In the genomic region with DNA sequence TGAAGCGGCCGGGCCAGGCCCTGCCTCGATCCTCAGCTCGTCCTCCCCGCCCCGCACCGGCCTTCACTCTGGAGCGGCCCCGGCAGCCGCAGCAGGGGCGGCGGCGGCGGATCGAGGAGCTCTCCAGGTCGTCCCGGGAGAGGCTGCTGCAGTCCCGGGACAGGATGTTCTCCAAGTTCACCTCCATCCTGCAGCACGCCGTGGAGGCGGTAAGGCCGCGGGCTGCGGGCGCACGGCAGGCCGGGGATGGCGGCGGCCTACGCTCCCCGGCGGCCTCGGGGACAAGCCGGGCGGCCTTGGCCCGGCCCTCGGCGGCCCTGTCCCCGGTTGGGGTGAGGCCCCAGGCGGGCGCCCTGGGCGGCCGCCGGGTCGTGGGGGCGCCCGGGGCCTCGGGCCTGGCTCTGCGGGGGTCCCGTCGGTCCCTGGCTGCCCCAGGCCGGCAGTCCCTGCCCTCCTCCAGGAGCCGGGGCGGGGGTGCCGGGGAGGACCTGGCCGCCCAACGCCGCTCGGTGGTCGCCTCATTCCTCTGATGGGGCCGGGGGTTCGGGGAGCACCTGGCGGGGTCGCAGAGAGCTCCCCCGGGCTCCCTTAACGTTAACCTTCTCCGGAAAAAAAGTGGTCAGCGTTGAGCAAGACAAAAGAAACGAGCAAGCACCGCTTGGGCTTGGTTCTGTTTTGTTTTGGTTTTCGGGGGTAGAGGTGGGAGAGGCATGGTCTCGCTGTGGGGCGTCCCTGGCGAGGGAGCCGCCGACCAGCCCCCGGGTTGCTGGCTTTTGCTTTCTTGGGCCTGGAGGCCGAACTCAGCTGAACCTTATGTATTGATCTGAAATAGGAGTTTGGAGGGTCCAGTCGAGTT, we compare ENCODE assay signal across 8 cellular contexts. TPM values are rescaled to one million over a fixed set of nuclear protein-coding genes. Genes with fewer than 3 reads are reported as not detected.
A peak's percentile ranks its signal among the peaks of the same experiment; 100 is the strongest.
DNase-seq lines count a peak whose midpoint lies in the region; ATAC-seq and TF ChIP-seq lines count a peak whose summit lies in the region.

No MANE protein-coding gene starts in this region.

- TF ChIP-seq EP300 in SK-N-SH (IDR thresholded peaks at IDR 0.05; ENCODE audit: borderline replicate concordance in 1 of 2, low read depth in 1 of 2, low read length in 1 of 2) = no peak

- H3K27ac Mint-ChIP-seq in CD14-positive monocyte = peak overlapping the region; percentile 86 to 96 (median 93)

- no peaks in the 10 kb centered on the region for H3K9me2 ChIP-seq in SK-N-SH

- peak; percentile 31 for TF ChIP-seq CTCF in CD14-positive monocyte (IDR thresholded peaks at IDR 0.05)
- no peak for TF ChIP-seq CTCF in SK-N-SH (IDR thresholded peaks at IDR 0.05)
- TF ChIP-seq CTCF in body of pancreas (IDR thresholded peaks at IDR 0.05) = no peak

- CTCF ChIA-PET in SK-N-SH (lab: Yijun Ruan, JAX) = interaction anchor here (0.6 to 4.2 kb wide), 48 partner anchors 9 to 1327 kb away, joined by 3 to 70 read pairs (median 3); no protein-coding TSS in a partner anchor

- H3K4me3 Mint-ChIP-seq in CD14-positive monocyte = peak overlapping the region; percentile 97 to 98

- DNase-seq in CD14-positive monocyte (ENCODE audit: low spot score) (peak; percentile 44), GM19238 (ENCODE audit: insufficient read length, low spot score) (peak; percentile 13), SK-N-SH (peak; percentile 81), body of pancreas (peak in 3 of 4 donors; percentile 19 to 35 (median 33)), NCI-H774 (lab: John Stamatoyannopoulos, UW) (no peak)

- H3K27me3 ChIP-seq in SK-N-SH (ENCODE audit: insufficient read depth) = no peaks in the 10 kb centered on the region
- H3K27me3 ChIP-seq in body of pancreas = no peaks in the 10 kb centered on the region
- H3K27me3 ChIP-seq in skeletal muscle tissue (ENCODE audit: control insufficient read depth in 3 of 3, insufficient read depth in 3 of 3, low read length in 3 of 3) = no peaks in the 10 kb centered on the region

- H3K4me1 Mint-ChIP-seq in CD14-positive monocyte = peaks cover 33% of the 10 kb centered on the region

- intact Hi-C loops in CD14-positive monocyte (cut with micrococcal nuclease) = no loop called here
- intact Hi-C loops in body of pancreas (cut with DNase I) = no loop called here

- peaks cover 46% of the 10 kb centered on the region for H3K79me2 ChIP-seq in SK-N-SH (ENCODE audit: insufficient read depth)

- ATAC-seq in HG03342 (IDR thresholded peaks at IDR 0.05; ENCODE audit: unreplicated experiment) (peak; percentile 31), body of pancreas (peak; percentile 61)

- TF ChIP-seq RAD21 in SK-N-SH (IDR thresholded peaks at IDR 0.05; ENCODE audit: low read length) = no peak

- H3K36me3 Mint-ChIP-seq in CD14-positive monocyte = peaks cover 0 to 5% of the 10 kb centered on the region in 2 donors

- H3K27ac ChIP-seq in SK-N-SH (ENCODE audit: low read depth in 2 of 2, low read length in 1 of 2) (peak overlapping the region; percentile 88 to 99), body of pancreas (peak overlapping the region; percentile 90 to 97 (median 96)), skeletal muscle tissue (ENCODE audit: low read depth, low read length) (peak overlapping the region; percentile 88)

- 0% methylated on average over 10 of the region's 79 CpGs for WGBS in SK-N-SH (ENCODE audit: low lambda C conversion rate)
- 0% methylated on average over 9 to 60 of the region's 79 CpGs for WGBS in body of pancreas, 2 donors

- H3K4me3 ChIP-seq in SK-N-SH (ENCODE audit: low read depth in 2 of 2, low read length in 1 of 2) = peak overlapping the region; percentile 71 to 87
- H3K4me3 ChIP-seq in body of pancreas = peak overlapping the region; percentile 90 to 97
- peak overlapping the region; percentile 75 for H3K4me3 ChIP-seq in iPS-18c (ENCODE audit: insufficient read depth, low read depth, low read length)
- H3K4me3 ChIP-seq in skeletal muscle tissue (ENCODE audit: low read length in 3 of 3) = peak overlapping the region; percentile 75 to 92 (median 79)

- TF ChIP-seq POLR2A in body of pancreas (IDR thresholded peaks at IDR 0.05) = peak in 1 of 3 donors; percentile 2

- H3K9ac ChIP-seq in SK-N-SH (peak overlapping the region; percentile 96), skeletal muscle tissue (ENCODE audit: low read depth in 1 of 3, low read length in 3 of 3) (peak overlapping the region; percentile 85 to 93 (median 93))

- H3K9me3 ChIP-seq in SK-N-SH (no peaks in the 10 kb centered on the region), body of pancreas (no peaks in the 10 kb centered on the region), iPS-18c (ENCODE audit: control insufficient read depth, insufficient read depth, low read length) (no peaks in the 10 kb centered on the region), skeletal muscle tissue (ENCODE audit: control insufficient read depth in 3 of 3, low read length in 3 of 3) (no peaks in the 10 kb centered on the region)

- H3F3A ChIP-seq in SK-N-SH (replicated peaks; ENCODE audit: insufficient read depth) = peaks cover 34% of the 10 kb centered on the region

- peak overlapping the region; percentile 77 for H3K4me2 ChIP-seq in SK-N-SH

- H3K27me3 Mint-ChIP-seq in CD14-positive monocyte (ENCODE audit: low read depth in 3 of 3) = peaks cover 0 to 1% (median 0%) of the 10 kb centered on the region in 3 donors

- peaks cover 0 to 4% of the 10 kb centered on the region in 2 experiments for H3K36me3 ChIP-seq in SK-N-SH (replicated peaks in 1 of 2; ENCODE audit: control insufficient read depth in 1 of 2, insufficient read depth in 2 of 2, low read length in 1 of 2)
- H3K36me3 ChIP-seq in body of pancreas (replicated peaks in 1 of 2; ENCODE audit: insufficient read depth in 1 of 2, low read depth in 2 of 2) = no peaks in the 10 kb centered on the region
- H3K36me3 ChIP-seq in skeletal muscle tissue (ENCODE audit: control insufficient read depth in 3 of 3, insufficient read depth in 3 of 3, low read length in 3 of 3) = no peaks in the 10 kb centered on the region

- H3K4me1 ChIP-seq in SK-N-SH (ENCODE audit: control insufficient read depth in 1 of 2, insufficient read depth in 2 of 2, low read depth in 1 of 2, low read length in 1 of 2) (peaks cover 0 to 19% of the 10 kb centered on the region in 2 experiments), body of pancreas (peaks cover 35% of the 10 kb centered on the region), skeletal muscle tissue (ENCODE audit: control insufficient read depth in 3 of 3, insufficient read depth in 3 of 3, low read length in 3 of 3) (peaks cover 20 to 25% (median 22%) of the 10 kb centered on the region in 3 donors)

- H4K20me1 ChIP-seq in SK-N-SH (ENCODE audit: insufficient read depth) = peaks cover 4% of the 10 kb centered on the region; the same call in 1 of the 2 replicates

- H2AFZ ChIP-seq in SK-N-SH (ENCODE audit: low read depth) = no peak overlapping the region

- no peaks in the 10 kb centered on the region for H3K9me3 Mint-ChIP-seq in CD14-positive monocyte

- POLR2A ChIA-PET in SK-N-SH (lab: Yijun Ruan, JAX) = interaction anchor here (0.6 to 1.0 kb wide), 5 partner anchors 9 to 624 kb away, joined by 3 to 4 read pairs (median 3); no protein-coding TSS in a partner anchor

TF ChIP-seq in SK-N-SH, 30 proteins besides CTCF, POLR2A, EP300 and RAD21:
- TF ChIP-seq, protein P1, sequence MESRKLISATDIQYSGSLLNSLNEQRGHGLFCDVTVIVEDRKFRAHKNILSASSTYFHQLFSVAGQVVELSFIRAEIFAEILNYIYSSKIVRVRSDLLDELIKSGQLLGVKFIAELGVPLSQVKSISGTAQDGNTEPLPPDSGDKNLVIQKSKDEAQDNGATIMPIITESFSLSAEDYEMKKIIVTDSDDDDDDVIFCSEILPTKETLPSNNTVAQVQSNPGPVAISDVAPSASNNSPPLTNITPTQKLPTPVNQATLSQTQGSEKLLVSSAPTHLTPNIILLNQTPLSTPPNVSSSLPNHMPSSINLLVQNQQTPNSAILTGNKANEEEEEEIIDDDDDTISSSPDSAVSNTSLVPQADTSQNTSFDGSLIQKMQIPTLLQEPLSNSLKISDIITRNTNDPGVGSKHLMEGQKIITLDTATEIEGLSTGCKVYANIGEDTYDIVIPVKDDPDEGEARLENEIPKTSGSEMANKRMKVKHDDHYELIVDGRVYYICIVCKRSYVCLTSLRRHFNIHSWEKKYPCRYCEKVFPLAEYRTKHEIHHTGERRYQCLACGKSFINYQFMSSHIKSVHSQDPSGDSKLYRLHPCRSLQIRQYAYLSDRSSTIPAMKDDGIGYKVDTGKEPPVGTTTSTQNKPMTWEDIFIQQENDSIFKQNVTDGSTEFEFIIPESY (IDR thresholded peaks at IDR 0.05; ENCODE audit: borderline replicate concordance, low read depth) = no peak
- TF ChIP-seq SIN3A (IDR thresholded peaks at IDR 0.05; ENCODE audit: borderline replicate concordance, low read depth, low read length) = peak; percentile 6; the same call in 1 of the 2 replicates
- TF ChIP-seq TEAD4 (IDR thresholded peaks at IDR 0.05; ENCODE audit: borderline replicate concordance, insufficient read depth) = no peak
- no peak for TF ChIP-seq POLR2AphosphoS5 (IDR thresholded peaks at IDR 0.05; ENCODE audit: low read depth, low read length)
- TF ChIP-seq MXI1 (IDR thresholded peaks at IDR 0.05; ENCODE audit: low read depth, low read length) = peak; percentile 50; the same call in 1 of the 2 replicates
- no peak for TF ChIP-seq TCF12 (IDR thresholded peaks at IDR 0.05)

RNA-seq across cellular contexts. Expression of a gene that starts 0.6 kb away (rescaled TPM):
- 1 to 10 TPM; 4.4 to 9.2 TPM for polyA plus RNA-seq in CD14-positive monocyte
- 6.1 and 9.1 TPM in 2 replicates for polyA plus RNA-seq in SK-N-SH (2012; rRNA removed)
- 5.8 and 6.2 TPM in 2 replicates for polyA plus RNA-seq in SK-N-SH (2012; cell fraction: cytosol; rRNA removed)
- polyA plus RNA-seq in SK-N-SH (2012; cell fraction: nucleus; rRNA removed) = 14.9 and 31.8 TPM in 2 replicates
- total RNA-seq in body of pancreas = 10 to 100 TPM; 14.8 to 19.8 TPM
- 23.0 TPM for total RNA-seq in skeletal muscle tissue
